In the genomic region with DNA sequence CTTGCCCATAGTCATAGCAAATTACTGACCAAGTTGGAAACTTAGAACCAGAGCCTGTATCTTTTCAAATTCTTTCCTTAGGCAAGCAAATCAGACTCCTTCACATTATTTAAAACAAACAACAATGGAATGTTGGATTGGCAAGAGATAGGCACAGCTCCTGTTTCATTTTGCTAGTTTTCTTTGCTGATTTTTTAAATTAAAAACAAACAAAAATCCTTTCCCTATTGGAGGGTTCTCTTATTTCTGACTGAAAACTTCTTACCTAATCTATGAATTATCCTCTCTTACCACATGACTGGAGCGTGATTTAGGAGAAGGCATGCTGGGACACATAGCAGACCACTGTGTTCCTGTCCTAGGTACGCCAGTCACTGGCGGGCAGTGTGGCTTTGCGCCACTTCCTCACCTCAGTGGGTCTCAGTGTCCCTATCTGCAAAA, we compare ENCODE assay signal across 17 cellular contexts.
DNase-seq lines count a peak whose midpoint lies in the region; ATAC-seq and FAIRE-seq lines count a peak whose summit lies in the region.
"Had no signal": no experiment of that assay in that cellular context is flagged by ENCODE, and none has a peak within 500 bp of the region (broad histone marks: within the 10 kb centered on the region; RNA-seq: fewer than 3 reads in every experiment).

No MANE protein-coding gene starts in this region.

- peak; percentile 57 for DNase-seq in LHCN-M2 (ENCODE audit: low read depth)
- DNase-seq in myocyte (ENCODE audit: low read depth) = peak; percentile 53
- no peak for DNase-seq in aorta
- no peak for DNase-seq in AML-193 (lab: John Stamatoyannopoulos, UW)
- DNase-seq in SHP77 treated with DMSO at 0.1 percent for 48 hours (lab: John Stamatoyannopoulos, UW) = no peak
- DNase-seq: activated gamma-delta T cell; caudate nucleus; GF-D8; GOT3; NCI-H1417 treated with DMSO at 0.1 percent for 48 hours; NCI-H446 treated with DMSO at 0.1 percent for 48 hours; OCI-M1; psoas muscle; stimulated activated CD8-positive, alpha-beta memory T cell treated with anti-CD3 and anti-CD28 coated beads, Interleukin-4, amount 100 ng/mL, for 48 hours had no signal

- no peaks in the 10 kb centered on the region for H3K9me3 ChIP-seq in aorta (ENCODE audit: control insufficient read depth, low read length)
- H3K9me3 ChIP-seq: psoas muscle had no signal

- no peak overlapping the region for H3K4me3 ChIP-seq in aorta (ENCODE audit: low read length in 2 of 2)
- H3K4me3 ChIP-seq: psoas muscle had no signal

- FAIRE-seq in endometrium (lab: Jason Lieb, UNC) = peak; percentile 68

- H3K27ac ChIP-seq in aorta (ENCODE audit: low read depth in 1 of 2, low read length in 2 of 2) = peak overlapping the region; percentile 9 to 98
- H3K27ac ChIP-seq: psoas muscle, VCaP had no signal

- H3K4me1 ChIP-seq in aorta (ENCODE audit: control insufficient read depth in 1 of 2, insufficient read depth in 2 of 2, low read length in 2 of 2) = peaks cover 4 to 31% of the 10 kb centered on the region in 2 donors
- H3K4me1 ChIP-seq: psoas muscle had no signal

- ATAC-seq in aorta (ENCODE audit: low FRiP score) (peak; percentile 39), GM19324 (IDR thresholded peaks at IDR 0.05; ENCODE audit: low FRiP score, unreplicated experiment) (no peak)
- ATAC-seq: psoas muscle had no signal

- no peaks in the 10 kb centered on the region for H3K36me3 ChIP-seq in aorta (ENCODE audit: control insufficient read depth in 1 of 2, insufficient read depth in 2 of 2, low read length in 1 of 2)

- no peaks in the 10 kb centered on the region for H3K27me3 ChIP-seq in aorta (ENCODE audit: control insufficient read depth in 1 of 2, insufficient read depth in 2 of 2, low read length in 1 of 2)

- intact Hi-C loops in aorta (cut with DNase I) = loop anchor here in 1 of 2 donors (10.0 kb wide), 1 partner anchor 51 kb away; no protein-coding TSS in a partner anchor

- WGBS in aorta, 2 donors = 16 to 21% methylated on average over 4 of the region's 4 CpGs

Comparison
In these comparisons a context has a peak if more than half of its experiments do, and no peak if none do; other contexts are left out.
1. DNase-seq: peak in LHCN-M2 (single experiment) and myocyte (single experiment); none in aorta (0 of 2), AML-193 (0 of 2) and SHP77 treated with DMSO at 0.1 percent for 48 hours (single experiment).